18 cellular contexts compared by ENCODE assay signal in the genomic region with DNA sequence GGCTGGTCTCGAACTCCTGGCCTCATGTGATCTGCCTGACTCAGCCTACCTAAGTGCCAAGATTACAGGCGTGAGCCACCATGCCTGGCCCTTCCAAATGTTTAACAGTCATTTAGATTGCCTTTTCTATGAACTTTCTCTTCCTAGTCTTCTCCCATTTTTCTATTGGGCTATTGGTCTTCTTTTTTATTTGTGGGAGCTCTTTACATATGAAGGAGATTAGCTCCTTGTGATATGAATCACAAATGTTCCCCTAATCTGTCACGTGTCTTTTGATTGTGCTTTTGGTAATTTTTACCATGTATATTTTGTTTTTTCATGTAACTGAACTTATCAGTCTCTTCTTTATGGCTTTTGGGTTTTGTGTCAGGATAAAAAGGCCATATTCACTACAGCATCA. TPM values are rescaled to one million over a fixed set of nuclear protein-coding genes. Genes with fewer than 3 reads are reported as not detected.
DNase-seq lines count a peak whose midpoint lies in the region; ATAC-seq and TF ChIP-seq lines count a peak whose summit lies in the region.
"Had no signal": no experiment of that assay in that cellular context is flagged by ENCODE, and none has a peak within 500 bp of the region (broad histone marks: within the 10 kb centered on the region; RNA-seq: fewer than 3 reads in every experiment).

No MANE protein-coding gene starts in this region.

- H3K9ac ChIP-seq in BLaER1 = no peak overlapping the region

- no peaks in the 10 kb centered on the region for H3K27me3 ChIP-seq in BLaER1
- no peaks in the 10 kb centered on the region for H3K27me3 ChIP-seq in CD4-positive, alpha-beta T cell (ENCODE audit: control insufficient read depth, insufficient read depth, low read length)
- H3K27me3 ChIP-seq: breast epithelium, dorsolateral prefrontal cortex, tibial artery had no signal

- H3K27me3 Mint-ChIP-seq in CD4-positive, alpha-beta T cell = no peaks in the 10 kb centered on the region
- H3K27me3 Mint-ChIP-seq in activated T-helper 1 cell treated with anti-CD3 and anti-CD28 coated beads, Interleukin-12 subunit alpha, Interleukin-12 subunit beta, Interleukin-2, Interleukin-4 antibody, amounts not matched to agents 30 ng/mL and 10 ng/mL and 1 ng/mL, durations not matched to agents 14 hours and 24 hours and 36 hours (ENCODE audit: insufficient read depth) = no peaks in the 10 kb centered on the region
- no peaks in the 10 kb centered on the region for H3K27me3 Mint-ChIP-seq in memory B cell

- H3K9me3 Mint-ChIP-seq in CD4-positive, alpha-beta T cell = no peaks in the 10 kb centered on the region
- H3K9me3 Mint-ChIP-seq in activated T-helper 1 cell treated with anti-CD3 and anti-CD28 coated beads, Interleukin-12 subunit alpha, Interleukin-12 subunit beta, Interleukin-2, Interleukin-4 antibody, amounts not matched to agents 30 ng/mL and 10 ng/mL and 1 ng/mL, durations not matched to agents 14 hours and 24 hours and 36 hours = peaks cover 5% of the 10 kb centered on the region
- peaks cover 3% of the 10 kb centered on the region for H3K9me3 Mint-ChIP-seq in memory B cell

- peaks cover 91% of the 10 kb centered on the region for H3K4me1 ChIP-seq in BLaER1
- H3K4me1 ChIP-seq: breast epithelium, tibial artery had no signal

- CTCF ChIA-PET in CD4-positive, alpha-beta T cell (lab: Charles Lee) = interaction anchor here (0.8 to 1.9 kb wide), 7 partner anchors 8 to 528 kb away, joined by 3 to 6 read pairs (median 3); partner anchors contain the start of gene ADCY7

- POLR2A ChIA-PET in CD4-positive, alpha-beta T cell (lab: Charles Lee) = interaction anchor here (0.8 to 6.4 kb wide), 5 partner anchors 11 to 126 kb away, joined by 3 to 77 read pairs (median 5); partner anchors contain the start of gene ADCY7

- H3K4me2 ChIP-seq in BLaER1 = peak overlapping the region; percentile 68

- intact Hi-C loops in CD4-positive, alpha-beta T cell (cut with DNase I, micrococcal nuclease) = loop anchor here in 1 of 2 experiments (10.0 kb wide), 1 partner anchor 123 kb away; the partner anchor contains the start of gene TENT4B
- intact Hi-C loops in activated T-helper 1 cell treated with anti-CD3 and anti-CD28 coated beads, Interleukin-12 subunit alpha, Interleukin-12 subunit beta, Interleukin-2, Interleukin-4 antibody, amounts not matched to agents 30 ng/mL and 10 ng/mL and 1 ng/mL, durations not matched to agents 14 hours and 24 hours and 36 hours (cut with micrococcal nuclease) = loop anchor here (1.0 to 10.0 kb wide), 5 partner anchors 14 to 464 kb away; partner anchors contain the start of genes CYLD and NKD1

- peak overlapping the region; percentile 80 for H3K4me3 Mint-ChIP-seq in CD4-positive, alpha-beta T cell
- H3K4me3 Mint-ChIP-seq in activated T-helper 1 cell treated with anti-CD3 and anti-CD28 coated beads, Interleukin-12 subunit alpha, Interleukin-12 subunit beta, Interleukin-2, Interleukin-4 antibody, amounts not matched to agents 30 ng/mL and 10 ng/mL and 1 ng/mL, durations not matched to agents 14 hours and 24 hours and 36 hours = peak overlapping the region; percentile 15
- H3K4me3 Mint-ChIP-seq in memory B cell = peak overlapping the region; percentile 57

- H3K36me3 ChIP-seq in BLaER1 = no peaks in the 10 kb centered on the region
- H3K36me3 ChIP-seq: breast epithelium, tibial artery had no signal

- no peaks in the 10 kb centered on the region for H3K9me3 ChIP-seq in BLaER1
- H3K9me3 ChIP-seq in CD4-positive, alpha-beta T cell (ENCODE audit: control insufficient read depth, low read length) = no peaks in the 10 kb centered on the region
- H3K9me3 ChIP-seq: breast epithelium, tibial artery had no signal

- DNase-seq in CD4-positive, alpha-beta T cell = no peak
- DNase-seq in activated T-helper 1 cell treated with anti-CD3 and anti-CD28 coated beads, Interleukin-12 subunit alpha, Interleukin-12 subunit beta, Interleukin-2, Interleukin-4 antibody, amounts not matched to agents 30 ng/mL and 10 ng/mL and 1 ng/mL, durations not matched to agents 14 hours and 24 hours and 36 hours (ENCODE audit: low spot score) = no peak
- DNase-seq in memory B cell (ENCODE audit: low spot score in 2 of 2) (no peak), RKO (ENCODE audit: low spot score) (no peak), globus pallidus (ENCODE audit: low spot score) (no peak)
- DNase-seq: activated CD8-positive, alpha-beta memory T cell treated with anti-CD3 and anti-CD28 coated beads for 24 hours; H7; Karpas-422; NCI-H1092 treated with DMSO at 0.1 percent for 48 hours; NCI-H2107; NCI-H526; tibial artery had no signal

- ATAC-seq in CD4-positive, alpha-beta T cell (ENCODE audit: poor library complexity) = no peak
- ATAC-seq in memory B cell (ENCODE audit: low read depth) = no peak
- no peak for ATAC-seq in HG02938 (IDR thresholded peaks at IDR 0.05; ENCODE audit: unreplicated experiment)
- no peak for ATAC-seq in GM19463 (IDR thresholded peaks at IDR 0.05; ENCODE audit: unreplicated experiment)
- ATAC-seq: esophagus mucosa had no signal

- peaks cover 54% of the 10 kb centered on the region for H4K20me1 ChIP-seq in BLaER1

- peaks cover 98% of the 10 kb centered on the region for H3K4me1 Mint-ChIP-seq in CD4-positive, alpha-beta T cell (ENCODE audit: low read depth)
- H3K4me1 Mint-ChIP-seq in activated T-helper 1 cell treated with anti-CD3 and anti-CD28 coated beads, Interleukin-12 subunit alpha, Interleukin-12 subunit beta, Interleukin-2, Interleukin-4 antibody, amounts not matched to agents 30 ng/mL and 10 ng/mL and 1 ng/mL, durations not matched to agents 14 hours and 24 hours and 36 hours (ENCODE audit: low read depth) = peaks cover 90% of the 10 kb centered on the region
- peaks cover 67% of the 10 kb centered on the region for H3K4me1 Mint-ChIP-seq in memory B cell

- no peak for TF ChIP-seq CTCF in CD4-positive, alpha-beta T cell (IDR thresholded peaks at IDR 0.05)

- H3K27ac Mint-ChIP-seq in CD4-positive, alpha-beta T cell = peak overlapping the region; percentile 100
- H3K27ac Mint-ChIP-seq in activated T-helper 1 cell treated with anti-CD3 and anti-CD28 coated beads, Interleukin-12 subunit alpha, Interleukin-12 subunit beta, Interleukin-2, Interleukin-4 antibody, amounts not matched to agents 30 ng/mL and 10 ng/mL and 1 ng/mL, durations not matched to agents 14 hours and 24 hours and 36 hours = peak overlapping the region; percentile 78
- H3K27ac Mint-ChIP-seq in memory B cell = peak overlapping the region; percentile 90

- peaks cover 30% of the 10 kb centered on the region for H3K36me3 Mint-ChIP-seq in CD4-positive, alpha-beta T cell (ENCODE audit: low read depth)
- H3K36me3 Mint-ChIP-seq in activated T-helper 1 cell treated with anti-CD3 and anti-CD28 coated beads, Interleukin-12 subunit alpha, Interleukin-12 subunit beta, Interleukin-2, Interleukin-4 antibody, amounts not matched to agents 30 ng/mL and 10 ng/mL and 1 ng/mL, durations not matched to agents 14 hours and 24 hours and 36 hours (ENCODE audit: low read depth) = peaks cover 42% of the 10 kb centered on the region
- H3K36me3 Mint-ChIP-seq in memory B cell = peaks cover 4% of the 10 kb centered on the region

- no peak overlapping the region for H3K4me3 ChIP-seq in BLaER1
- H3K4me3 ChIP-seq: breast epithelium, dorsolateral prefrontal cortex, tibial artery had no signal

- no peak overlapping the region for H3K27ac ChIP-seq in BLaER1
- peak overlapping the region; percentile 93 for H3K27ac ChIP-seq in CD4-positive, alpha-beta T cell (ENCODE audit: low read depth, low read length)
- H3K27ac ChIP-seq: breast epithelium, tibial artery had no signal

RNA-seq across cellular contexts. Expression of gene ADCY7, which starts 11.9 kb away (rescaled TPM):
- 100 to 1,000 TPM; 136 to 147 TPM for total RNA-seq in CD4-positive, alpha-beta T cell
- 78.0 and 81.9 TPM in 2 replicates for total RNA-seq in activated T-helper 1 cell treated with anti-CD3 and anti-CD28 coated beads, Interleukin-12 subunit alpha, Interleukin-12 subunit beta, Interleukin-2, Interleukin-4 antibody, amounts not matched to agents 30 ng/mL and 10 ng/mL and 1 ng/mL, durations not matched to agents 14 hours and 24 hours and 36 hours

Comparison
In these comparisons a context has a peak if more than half of its experiments do, and no peak if none do; other contexts are left out.
1. H3K4me3 Mint-ChIP-seq: peak in every context shown above with its lines; median percentile 80 in CD4-positive, alpha-beta T cell; 57 in memory B cell; 15 in activated T-helper 1 cell treated with anti-CD3 and anti-CD28 coated beads, Interleukin-12 subunit alpha, Interleukin-12 subunit beta, Interleukin-2, Interleukin-4 antibody, amounts not matched to agents 30 ng/mL and 10 ng/mL and 1 ng/mL, durations not matched to agents 14 hours and 24 hours and 36 hours.